1 cellular context compared by ENCODE assay signal in genomic region chr13:72648513-72649065, GRCh38.
TF ChIP-seq lines count a peak whose summit lies in the region.

No MANE protein-coding gene starts in this region.

TF ChIP-seq in HEK293, 187 proteins besides CTCF, POLR2A, EP300 and RAD21 (continued from another document):
- TF ChIP-seq ZBTB17 (tag by site-specific recombination; IDR thresholded peaks at IDR 0.05): peak; percentile 68
- TF ChIP-seq ZNF747 (tag by site-specific recombination; IDR thresholded peaks at IDR 0.05): no peak
- TF ChIP-seq ZNF335 (tag by site-specific recombination; conservative IDR thresholded peaks at IDR 0.05): peak; percentile 45; the same call in 1 of the 2 replicates
- TF ChIP-seq KLF16 (tag by site-specific recombination; IDR thresholded peaks at IDR 0.05): no peak
TF ChIP-seq in HEK293: peak in this region for 7.
